29 cellular contexts compared by ENCODE assay signal in genomic region chr7:144404911-144405310, GRCh38. TPM values are rescaled to one million over a fixed set of nuclear protein-coding genes. Genes with fewer than 3 reads are reported as not detected.
"Had no signal": no experiment of that assay in that cellular context is flagged by ENCODE, and none has a peak within 500 bp of the region (broad histone marks: within the 10 kb centered on the region; RNA-seq: fewer than 3 reads in every experiment).

No MANE protein-coding gene starts in this region.

- H3K4me1 Mint-ChIP-seq: activated CD4-positive, alpha-beta memory T cell treated with anti-CD3 and anti-CD28 coated beads, Interleukin-2, amount 10 ng/mL, durations not matched to agents 7 days and 5 days; activated CD4-positive, alpha-beta T cell treated with anti-CD3 and anti-CD28 coated beads, Interleukin-2, amount 10 ng/mL, durations not matched to agents 7 days and 5 days; activated naive CD4-positive, alpha-beta T cell treated with anti-CD3 and anti-CD28 coated beads, Interleukin-2, amount 10 ng/mL, durations not matched to agents 7 days and 5 days; activated naive CD8-positive, alpha-beta T cell treated with anti-CD3 and anti-CD28 coated beads for 36 hours; T-cell had no signal

- H3K4me1 ChIP-seq: adrenal gland, breast epithelium had no signal

- H3K27ac ChIP-seq: adrenal gland, breast epithelium, SK-N-MC, VCaP had no signal

- H3K36me3 Mint-ChIP-seq: activated naive CD4-positive, alpha-beta T cell treated with anti-CD3 and anti-CD28 coated beads, Interleukin-2, amount 10 ng/mL, durations not matched to agents 7 days and 5 days; activated naive CD8-positive, alpha-beta T cell treated with anti-CD3 and anti-CD28 coated beads for 36 hours; T-cell had no signal

- H3K9me3 Mint-ChIP-seq: activated CD4-positive, alpha-beta memory T cell treated with anti-CD3 and anti-CD28 coated beads, Interleukin-2, amount 10 ng/mL, durations not matched to agents 7 days and 5 days; activated CD4-positive, alpha-beta T cell treated with anti-CD3 and anti-CD28 coated beads, Interleukin-2, amount 10 ng/mL, durations not matched to agents 7 days and 5 days; activated naive CD4-positive, alpha-beta T cell treated with anti-CD3 and anti-CD28 coated beads, Interleukin-2, amount 10 ng/mL, durations not matched to agents 7 days and 5 days; activated naive CD8-positive, alpha-beta T cell treated with anti-CD3 and anti-CD28 coated beads for 36 hours; activated T-cell treated with anti-CD3 and anti-CD28 coated beads, Interleukin-2, amount 50 U/mL, for 72 hours; activated T-helper 2 cell treated with anti-CD3 and anti-CD28 coated beads, Interferon-gamma antibody, Interleukin-2, Interleukin-4, amounts not matched to agents 10 μg/mL and 5 μg/mL and 100 μg/mL, durations not matched to agents 14 hours and 24 hours and 36 hours; T-cell had no signal

- ATAC-seq: activated T-cell treated with anti-CD3 and anti-CD28 coated beads, Interleukin-2, amount 50 U/mL, for 72 hours; T-cell had no signal

- H3K27ac Mint-ChIP-seq: activated CD4-positive, alpha-beta memory T cell treated with anti-CD3 and anti-CD28 coated beads, Interleukin-2, amount 10 ng/mL, durations not matched to agents 7 days and 5 days; activated CD4-positive, alpha-beta T cell treated with anti-CD3 and anti-CD28 coated beads, Interleukin-2, amount 10 ng/mL, durations not matched to agents 7 days and 5 days; activated naive CD4-positive, alpha-beta T cell treated with anti-CD3 and anti-CD28 coated beads, Interleukin-2, amount 10 ng/mL, durations not matched to agents 7 days and 5 days; activated naive CD8-positive, alpha-beta T cell treated with anti-CD3 and anti-CD28 coated beads for 36 hours; activated T-cell treated with anti-CD3 and anti-CD28 coated beads, Interleukin-2, amount 50 U/mL, for 72 hours; activated T-helper 2 cell treated with anti-CD3 and anti-CD28 coated beads, Interferon-gamma antibody, Interleukin-2, Interleukin-4, amounts not matched to agents 10 μg/mL and 5 μg/mL and 100 μg/mL, durations not matched to agents 14 hours and 24 hours and 36 hours; T-cell had no signal

- H3K36me3 ChIP-seq: adrenal gland, breast epithelium had no signal

- H3K9me3 ChIP-seq: adrenal gland, breast epithelium had no signal

- DNase-seq: activated CD4-positive, alpha-beta memory T cell treated with anti-CD3 and anti-CD28 coated beads, Interleukin-2, amount 10 ng/mL, durations not matched to agents 7 days and 5 days; activated CD4-positive, alpha-beta T cell treated with anti-CD3 and anti-CD28 coated beads, Interleukin-2, amount 10 ng/mL, durations not matched to agents 7 days and 5 days; activated CD4-positive, CD25-positive, alpha-beta regulatory T cell; activated gamma-delta T cell treated with Interleukin-2 at 50 U/mL for 16 hours; activated naive CD4-positive, alpha-beta T cell treated with anti-CD3 and anti-CD28 coated beads, Interleukin-2, amount 10 ng/mL, durations not matched to agents 7 days and 5 days; activated naive CD8-positive, alpha-beta T cell treated with anti-CD3 and anti-CD28 coated beads for 36 hours; activated T-cell treated with anti-CD3 and anti-CD28 coated beads, Interleukin-2, amount 50 U/mL, for 72 hours; adrenal gland; anterior cingulate cortex; caudate nucleus; MM.1S; NCI-H1105; NCI-H1436; NCI-H1694 treated with DMSO at 0.1 percent for 48 hours; NCI-H2029 treated with DMSO at 0.1 percent for 48 hours; NCI-H345; NCI-H510A; NCI-H526 treated with DMSO at 0.1 percent for 48 hours; NCI-H82; T-cell; T-helper 2 cell; T1000 had no signal

- H3K4me3 Mint-ChIP-seq: activated CD4-positive, alpha-beta memory T cell treated with anti-CD3 and anti-CD28 coated beads, Interleukin-2, amount 10 ng/mL, durations not matched to agents 7 days and 5 days; activated CD4-positive, alpha-beta T cell treated with anti-CD3 and anti-CD28 coated beads, Interleukin-2, amount 10 ng/mL, durations not matched to agents 7 days and 5 days; activated naive CD4-positive, alpha-beta T cell treated with anti-CD3 and anti-CD28 coated beads, Interleukin-2, amount 10 ng/mL, durations not matched to agents 7 days and 5 days; activated naive CD8-positive, alpha-beta T cell treated with anti-CD3 and anti-CD28 coated beads for 36 hours; activated T-cell treated with anti-CD3 and anti-CD28 coated beads, Interleukin-2, amount 50 U/mL, for 72 hours; T-cell had no signal

- H3K4me3 ChIP-seq: adrenal gland, breast epithelium, SK-N-MC had no signal

- H3K27me3 ChIP-seq: adrenal gland, breast epithelium had no signal

RNA-seq across cellular contexts. Expression of gene NOBOX, which starts 1.4 kb away (rescaled TPM):
- total RNA-seq: activated CD4-positive, alpha-beta memory T cell treated with anti-CD3 and anti-CD28 coated beads, Interleukin-2, amount 10 ng/mL, durations not matched to agents 7 days and 5 days; activated CD4-positive, alpha-beta T cell treated with anti-CD3 and anti-CD28 coated beads, Interleukin-2, amount 10 ng/mL, durations not matched to agents 7 days and 5 days; activated CD8-positive, alpha-beta memory T cell treated with anti-CD3 and anti-CD28 coated beads for 36 hours; activated naive CD8-positive, alpha-beta T cell treated with anti-CD3 and anti-CD28 coated beads for 36 hours; activated T-cell treated with anti-CD3 and anti-CD28 coated beads, Interleukin-2, amount 50 U/mL, for 72 hours; activated T-helper 2 cell treated with anti-CD3 and anti-CD28 coated beads, Interferon-gamma antibody, Interleukin-2, Interleukin-4, amounts not matched to agents 10 μg/mL and 5 μg/mL and 100 μg/mL, durations not matched to agents 14 hours and 24 hours and 36 hours; adrenal gland; breast epithelium; OCI-LY7; RPMI7951; T-cell had no signal
- polyA plus RNA-seq: adrenal gland had no signal

RNA-seq across cellular contexts. Expression of gene ARHGEF5, which starts 49.7 kb away (rescaled TPM):
- total RNA-seq: OCI-LY7 had no signal
